In genomic region chr13:40101708-40102359, GRCh38 we compare ENCODE assay signal across 8 cellular contexts.
DNase-seq lines count a peak whose midpoint lies in the region; ATAC-seq and TF ChIP-seq lines count a peak whose summit lies in the region.

No MANE protein-coding gene starts in this region.

- TF ChIP-seq CTCF in Caco-2 (IDR thresholded peaks at IDR 0.05; ENCODE audit: insufficient read depth in 1 of 2, low read depth in 1 of 2, low read length in 1 of 2, severe bottlenecking in 1 of 2, unreplicated experiment in 1 of 2): no peak

- DNase-seq in GM19240 (ENCODE audit: insufficient read length, low spot score) (peak; percentile 11), D341Med (ENCODE audit: low spot score) (no peak), NCI-H2081 treated with DMSO at 0.1 percent for 48 hours (lab: John Stamatoyannopoulos, UW) (no peak), HuH-7.5 (ENCODE audit: low spot score) (no peak), Caco-2 (no peak)
- DNase-seq in activated CD4-positive, alpha-beta T cell treated with anti-CD3 and anti-CD28 coated beads, Interleukin-2, amount 50 U/mL, for 48 hours: peak; percentile 47 to 59
- DNase-seq in stimulated activated CD4-positive, alpha-beta T cell treated with anti-CD3 and anti-CD28 coated beads, Interleukin-2, amount 100 ng/mL, for 48 hours: peak; percentile 25 to 26

- BruUV-seq in Caco-2 (replicated peaks; lab: Mats Ljungman, UMichigan): no TSS peak

- H3K9me3 Mint-ChIP-seq in Caco-2 (ENCODE audit: unreplicated experiment): peaks cover 20% of the 10 kb centered on the region

- H3K27me3 Mint-ChIP-seq in Caco-2 (ENCODE audit: insufficient read depth, unreplicated experiment): no peaks in the 10 kb centered on the region

- H3K4me3 ChIP-seq in Caco-2 (ENCODE audit: low read depth, low read length): no peak overlapping the region

- ATAC-seq in HG02870 (IDR thresholded peaks at IDR 0.05; ENCODE audit: unreplicated experiment): peak; percentile 91

- no peaks in the 10 kb centered on the region for H3K4me1 Mint-ChIP-seq in Caco-2 (ENCODE audit: low read depth, unreplicated experiment)

- no peaks in the 10 kb centered on the region for H3K9me3 ChIP-seq in Caco-2

- no peaks in the 10 kb centered on the region for H3K27me3 ChIP-seq in Caco-2 (replicated peaks; ENCODE audit: control insufficient read depth, insufficient read depth, low read length)

- H3K4me1 ChIP-seq in Caco-2: no peaks in the 10 kb centered on the region

- CTCF ChIA-PET in Caco-2 (lab: Charles Lee): no interaction called here

- intact Hi-C loops in Caco-2 (cut with micrococcal nuclease; ENCODE audit: unreplicated experiment): no loop called here

- no peak overlapping the region for H3K27ac Mint-ChIP-seq in Caco-2 (ENCODE audit: unreplicated experiment)

- no peak overlapping the region for H3K4me3 Mint-ChIP-seq in Caco-2 (ENCODE audit: unreplicated experiment)

- POLR2A ChIA-PET in Caco-2 (lab: Charles Lee): no interaction called here

- H3K36me3 Mint-ChIP-seq in Caco-2 (ENCODE audit: insufficient read depth, unreplicated experiment): no peaks in the 10 kb centered on the region

- H3K36me3 ChIP-seq in Caco-2 (ENCODE audit: control insufficient read depth, insufficient read depth, low read length): no peaks in the 10 kb centered on the region

Comparison
In these comparisons a context has a peak if more than half of its experiments do, and no peak if none do; other contexts are left out.
1. DNase-seq: peak in GM19240 (single experiment), activated CD4-positive, alpha-beta T cell treated with anti-CD3 and anti-CD28 coated beads, Interleukin-2, amount 50 U/mL, for 48 hours (2 of 2) and stimulated activated CD4-positive, alpha-beta T cell treated with anti-CD3 and anti-CD28 coated beads, Interleukin-2, amount 100 ng/mL, for 48 hours (2 of 2); none in D341Med (single experiment), NCI-H2081 treated with DMSO at 0.1 percent for 48 hours (single experiment), HuH-7.5 (single experiment) and Caco-2 (0 of 2).